In the genomic region with DNA sequence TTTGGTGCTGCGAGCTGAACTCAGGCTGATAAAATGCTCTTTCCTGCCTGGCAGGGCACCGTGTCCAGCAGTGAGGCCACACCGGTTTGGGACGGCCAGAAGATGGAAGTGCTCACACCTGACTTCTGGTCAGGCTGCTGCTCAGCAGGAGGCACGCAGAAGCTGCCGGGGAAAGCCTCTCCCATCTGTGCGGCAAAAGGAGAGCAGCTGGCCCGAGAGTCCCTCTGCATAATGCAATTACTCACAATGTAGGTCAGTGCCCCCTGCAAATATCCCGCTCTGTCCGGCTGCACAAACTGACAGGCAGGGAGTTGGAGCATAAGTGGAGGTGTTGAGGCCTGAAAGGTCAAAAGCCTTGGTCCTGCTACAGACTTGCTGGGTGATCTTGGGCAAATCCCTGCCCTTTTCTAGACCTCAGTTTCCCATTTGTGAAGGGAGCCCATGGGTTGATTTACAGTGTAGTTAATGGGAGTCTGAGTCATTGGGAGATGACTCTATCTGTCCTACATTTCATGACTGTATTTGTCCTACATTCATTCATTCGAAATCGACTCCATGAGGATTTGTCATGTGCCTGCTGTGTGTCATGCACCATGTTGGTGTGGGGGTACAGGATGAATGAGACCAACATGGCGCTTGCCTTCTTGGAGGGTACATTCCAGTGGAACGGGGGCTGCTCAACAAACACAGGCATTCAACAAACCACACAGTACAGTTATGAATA, we compare ENCODE assay signal across 15 cellular contexts.
DNase-seq lines count a peak whose midpoint lies in the region; TF ChIP-seq lines count a peak whose summit lies in the region.
"Had no signal": no experiment of that assay in that cellular context is flagged by ENCODE, and none has a peak within 500 bp of the region (broad histone marks: within the 10 kb centered on the region; RNA-seq: fewer than 3 reads in every experiment).

No MANE protein-coding gene starts in this region.

- no peak for TF ChIP-seq CTCF in AG10803 (conservative IDR thresholded peaks at IDR 0.05; ENCODE audit: low read length)
- TF ChIP-seq CTCF in brain microvascular endothelial cell (IDR thresholded peaks at IDR 0.05; ENCODE audit: low read depth, low read length, missing control alignments), result no peak

- peak overlapping the region; percentile 14 for H3K27ac ChIP-seq in brain microvascular endothelial cell

- no peaks in the 10 kb centered on the region for H3K36me3 ChIP-seq in brain microvascular endothelial cell (replicated peaks)

- no peaks in the 10 kb centered on the region for H3K9me3 Mint-ChIP-seq in activated T-helper 1 cell treated with anti-CD3 and anti-CD28 coated beads, Interleukin-12 subunit alpha, Interleukin-12 subunit beta, Interleukin-2, Interleukin-4 antibody, amounts not matched to agents 30 ng/mL and 10 ng/mL and 1 ng/mL, durations not matched to agents 14 hours and 24 hours and 36 hours
- H3K9me3 Mint-ChIP-seq: activated naive CD8-positive, alpha-beta T cell treated with anti-CD3 and anti-CD28 coated beads, Interleukin-2, amount 50 U/mL, for 24 hours had no signal

- DNase-seq in AG10803 (ENCODE audit: low read depth) (peak; percentile 45), NCI-H146 (lab: John Stamatoyannopoulos, UW) (peak; percentile 76), brain microvascular endothelial cell (peak; percentile 43), left kidney (ENCODE audit: low read depth, low spot score) (peak; percentile 40), SW 1271 (lab: John Stamatoyannopoulos, UW) (no peak)
- no peak for DNase-seq in stimulated activated CD4-positive, alpha-beta T cell treated with anti-CD3 and anti-CD28 coated beads, Interleukin-15, amount 100 ng/mL, for 24 hours
- no peak for DNase-seq in central memory CD4-positive, alpha-beta T cell
- no peak for DNase-seq in activated T-helper 1 cell treated with anti-CD3 and anti-CD28 coated beads, Interleukin-12 subunit alpha, Interleukin-12 subunit beta, Interleukin-2, Interleukin-4 antibody, amounts not matched to agents 30 ng/mL and 10 ng/mL and 1 ng/mL, durations not matched to agents 14 hours and 24 hours and 36 hours (ENCODE audit: low spot score)
- DNase-seq: activated CD4-positive, CD25-positive, alpha-beta regulatory T cell treated with anti-CD3 and anti-CD28 coated beads, Interleukin-2, amount 50 U/mL, for 72 hours; activated naive CD8-positive, alpha-beta T cell treated with anti-CD3 and anti-CD28 coated beads, Interleukin-2, amount 50 U/mL, for 24 hours; activated T-cell treated with anti-CD3 and anti-CD28 coated beads for 4 hours; DMS79; NCI-H2171 had no signal

- H3K4me3 ChIP-seq in AG10803 (ENCODE audit: low read length), result no peak overlapping the region
- no peak overlapping the region for H3K4me3 ChIP-seq in brain microvascular endothelial cell (ENCODE audit: low read depth, low read length)
- H3K4me3 ChIP-seq: GM12878 had no signal

- H3K4me3 Mint-ChIP-seq in activated T-helper 1 cell treated with anti-CD3 and anti-CD28 coated beads, Interleukin-12 subunit alpha, Interleukin-12 subunit beta, Interleukin-2, Interleukin-4 antibody, amounts not matched to agents 30 ng/mL and 10 ng/mL and 1 ng/mL, durations not matched to agents 14 hours and 24 hours and 36 hours, result no peak overlapping the region
- H3K4me3 Mint-ChIP-seq: activated naive CD8-positive, alpha-beta T cell treated with anti-CD3 and anti-CD28 coated beads, Interleukin-2, amount 50 U/mL, for 24 hours; B cell had no signal

- H3K27me3 Mint-ChIP-seq in activated T-helper 1 cell treated with anti-CD3 and anti-CD28 coated beads, Interleukin-12 subunit alpha, Interleukin-12 subunit beta, Interleukin-2, Interleukin-4 antibody, amounts not matched to agents 30 ng/mL and 10 ng/mL and 1 ng/mL, durations not matched to agents 14 hours and 24 hours and 36 hours (ENCODE audit: insufficient read depth), result peaks cover 6% of the 10 kb centered on the region
- H3K27me3 Mint-ChIP-seq: activated naive CD8-positive, alpha-beta T cell treated with anti-CD3 and anti-CD28 coated beads, Interleukin-2, amount 50 U/mL, for 24 hours; B cell had no signal

- in situ Hi-C loops in brain microvascular endothelial cell (cut with HindIII; ENCODE audit: low pct_ligation_motif_present, low sequenced_read_pairs), result no loop called here

- H3K27ac Mint-ChIP-seq in activated T-helper 1 cell treated with anti-CD3 and anti-CD28 coated beads, Interleukin-12 subunit alpha, Interleukin-12 subunit beta, Interleukin-2, Interleukin-4 antibody, amounts not matched to agents 30 ng/mL and 10 ng/mL and 1 ng/mL, durations not matched to agents 14 hours and 24 hours and 36 hours, result no peak overlapping the region
- H3K27ac Mint-ChIP-seq: activated naive CD8-positive, alpha-beta T cell treated with anti-CD3 and anti-CD28 coated beads, Interleukin-2, amount 50 U/mL, for 24 hours; B cell had no signal

- intact Hi-C loops in activated T-helper 1 cell treated with anti-CD3 and anti-CD28 coated beads, Interleukin-12 subunit alpha, Interleukin-12 subunit beta, Interleukin-2, Interleukin-4 antibody, amounts not matched to agents 30 ng/mL and 10 ng/mL and 1 ng/mL, durations not matched to agents 14 hours and 24 hours and 36 hours (cut with micrococcal nuclease), result no loop called here

- H3K27me3 ChIP-seq in brain microvascular endothelial cell (replicated peaks), result no peaks in the 10 kb centered on the region

- no peaks in the 10 kb centered on the region for H3K36me3 Mint-ChIP-seq in activated T-helper 1 cell treated with anti-CD3 and anti-CD28 coated beads, Interleukin-12 subunit alpha, Interleukin-12 subunit beta, Interleukin-2, Interleukin-4 antibody, amounts not matched to agents 30 ng/mL and 10 ng/mL and 1 ng/mL, durations not matched to agents 14 hours and 24 hours and 36 hours (ENCODE audit: low read depth)

- peaks cover 6% of the 10 kb centered on the region for H3K4me1 Mint-ChIP-seq in activated T-helper 1 cell treated with anti-CD3 and anti-CD28 coated beads, Interleukin-12 subunit alpha, Interleukin-12 subunit beta, Interleukin-2, Interleukin-4 antibody, amounts not matched to agents 30 ng/mL and 10 ng/mL and 1 ng/mL, durations not matched to agents 14 hours and 24 hours and 36 hours (ENCODE audit: low read depth)
- H3K4me1 Mint-ChIP-seq: activated naive CD8-positive, alpha-beta T cell treated with anti-CD3 and anti-CD28 coated beads, Interleukin-2, amount 50 U/mL, for 24 hours had no signal

Comparison
In these comparisons a context has a peak if more than half of its experiments do, and no peak if none do; other contexts are left out.
1. DNase-seq: peak in AG10803 (single experiment), NCI-H146 (single experiment), brain microvascular endothelial cell (single experiment) and left kidney (single experiment); none in stimulated activated CD4-positive, alpha-beta T cell treated with anti-CD3 and anti-CD28 coated beads, Interleukin-15, amount 100 ng/mL, for 24 hours (single experiment), SW 1271 (0 of 2), central memory CD4-positive, alpha-beta T cell (single experiment) and activated T-helper 1 cell treated with anti-CD3 and anti-CD28 coated beads, Interleukin-12 subunit alpha, Interleukin-12 subunit beta, Interleukin-2, Interleukin-4 antibody, amounts not matched to agents 30 ng/mL and 10 ng/mL and 1 ng/mL, durations not matched to agents 14 hours and 24 hours and 36 hours (single experiment).